ENCODE assay signal across 8 cellular contexts in the genomic region with DNA sequence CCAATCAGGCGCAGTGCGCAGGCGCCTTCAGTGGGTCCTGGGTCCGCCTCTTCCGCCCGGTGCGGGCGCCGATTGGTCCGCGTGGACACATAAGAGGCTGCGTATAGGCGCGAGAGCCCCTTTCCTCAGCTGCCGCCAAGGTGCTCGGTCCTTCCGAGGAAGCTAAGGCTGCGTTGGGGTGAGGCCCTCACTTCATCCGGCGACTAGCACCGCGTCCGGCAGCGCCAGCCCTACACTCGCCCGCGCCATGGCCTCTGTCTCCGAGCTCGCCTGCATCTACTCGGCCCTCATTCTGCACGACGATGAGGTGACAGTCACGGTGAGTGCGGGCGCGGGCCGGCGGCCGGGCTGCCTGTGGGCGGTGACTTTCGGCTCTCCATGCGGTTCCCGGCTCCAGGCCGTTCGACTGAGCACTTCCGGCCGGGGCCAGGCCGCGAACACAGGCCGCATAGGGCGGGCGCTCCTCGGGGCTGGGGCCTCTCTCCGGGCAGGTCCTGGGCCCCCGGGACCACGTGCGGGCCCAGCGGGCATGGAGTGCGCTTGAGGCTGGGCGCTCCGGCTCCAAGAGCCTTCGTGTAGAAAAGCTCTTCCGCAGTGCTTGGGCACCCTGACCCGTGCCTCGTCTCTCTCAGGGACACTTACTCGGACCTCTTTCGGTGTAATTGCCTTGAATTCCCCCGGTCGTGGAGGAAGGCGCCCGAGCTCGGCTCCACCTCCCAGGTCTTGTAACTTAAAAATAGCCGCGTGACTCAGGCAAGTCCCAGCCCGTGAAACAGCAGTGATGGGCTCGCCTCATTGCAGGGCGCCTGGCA. TPM values are rescaled to one million over a fixed set of nuclear protein-coding genes. Genes with fewer than 3 reads are reported as not detected.
DNase-seq lines count a peak whose midpoint lies in the region; ATAC-seq and TF ChIP-seq lines count a peak whose summit lies in the region.

Gene RPLP1, plus strand, starts transcription at position 117 of the 812 bp plus-strand sequence. Its CDS starts 131 bp downstream, at position 248.

- peak within 1 kb of the TSS; percentile 72 for H3K4me3 Mint-ChIP-seq in Calu3 (ENCODE audit: low read depth, unreplicated experiment)

- no peaks in the 10 kb centered on the region for H3K4me1 ChIP-seq in HUES6 (ENCODE audit: control insufficient read depth, insufficient read depth, low read length)
- peaks cover 27% of the 10 kb centered on the region for H3K4me1 ChIP-seq in OCI-LY7 (ENCODE audit: insufficient read depth, low read length, poor library complexity, severe bottlenecking)
- peaks cover 26% of the 10 kb centered on the region for H3K4me1 ChIP-seq in mucosa of descending colon (ENCODE audit: low read depth)

- H3K27ac ChIP-seq in HUES6 (ENCODE audit: low read depth, low read length): peak within 1 kb of the TSS; percentile 92
- H3K27ac ChIP-seq in OCI-LY7 (ENCODE audit: low read depth, low read length, poor library complexity, severe bottlenecking): peak within 1 kb of the TSS; percentile 92

- peaks cover 72% of the 10 kb centered on the region for H3K36me3 Mint-ChIP-seq in Calu3 (ENCODE audit: insufficient read depth, unreplicated experiment)

- no peaks in the 10 kb centered on the region for H3K27me3 ChIP-seq in HUES6 (ENCODE audit: control insufficient read depth, insufficient read depth, low read length)

- H3K4me1 Mint-ChIP-seq in Calu3 (ENCODE audit: low read depth, unreplicated experiment): peaks cover 13% of the 10 kb centered on the region

- H3K4me3 ChIP-seq in HUES6 (ENCODE audit: low read depth, low read length) (peak within 1 kb of the TSS; percentile 98), OCI-LY7 (ENCODE audit: low read depth, low read length, poor library complexity, severe bottlenecking) (peak within 1 kb of the TSS; percentile 94), epithelial cell of esophagus (ENCODE audit: low read length) (peak within 1 kb of the TSS; percentile 79), mucosa of descending colon (peak within 1 kb of the TSS; percentile 55)

- no peaks in the 10 kb centered on the region for H3K9me3 ChIP-seq in HUES6 (ENCODE audit: control insufficient read depth, insufficient read depth, low read depth, low read length)
- H3K9me3 ChIP-seq in OCI-LY7 (ENCODE audit: low read length): no peaks in the 10 kb centered on the region
- H3K9me3 ChIP-seq in mucosa of descending colon: no peaks in the 10 kb centered on the region

- peak within 1 kb of the TSS; percentile 66 for H3K27ac Mint-ChIP-seq in Calu3 (ENCODE audit: unreplicated experiment)

- POLR2A ChIA-PET in OCI-LY7 (lab: Charles Lee): interaction anchor here (0.7 to 5.0 kb wide), 9 partner anchors 10 to 1051 kb away, joined by 3 to 67 read pairs (median 6); partner anchors contain the start of gene KIF23

- peak within 1 kb of the TSS; percentile 94 for H2AFZ ChIP-seq in OCI-LY7 (ENCODE audit: low read length)

- H3K27me3 Mint-ChIP-seq in Calu3 (ENCODE audit: unreplicated experiment): no peaks in the 10 kb centered on the region

- H3K79me2 ChIP-seq in OCI-LY7 (ENCODE audit: insufficient read depth, low read depth, low read length): peaks cover 47% of the 10 kb centered on the region

- ATAC-seq in GM21423 (IDR thresholded peaks at IDR 0.05; ENCODE audit: unreplicated experiment) (peak; percentile 86), mucosa of descending colon (peak; percentile 95)

- DNase-seq in Calu3: peak; percentile 96
- DNase-seq in OCI-LY7 (ENCODE audit: low spot score): peak; percentile 98
- peak; percentile 92 for DNase-seq in activated T-cell treated with anti-CD3 and anti-CD28 coated beads for 4 hours
- peak; percentile 95 for DNase-seq in epithelial cell of esophagus (ENCODE audit: low read depth)
- DNase-seq in mucosa of descending colon: peak; percentile 97 to 98 (median 97)
- peak; percentile 89 for DNase-seq in stimulated activated CD8-positive, alpha-beta memory T cell treated with anti-CD3 and anti-CD28 coated beads, Interleukin-4, amount 100 ng/mL, for 24 hours (ENCODE audit: low read depth)

- peaks cover 48% of the 10 kb centered on the region for H4K20me1 ChIP-seq in OCI-LY7 (ENCODE audit: insufficient read depth, low read length)

- CTCF ChIA-PET in Calu3 (lab: Charles Lee) (interaction anchor here (0.7 to 3.9 kb wide), 3 partner anchors 10 to 39 kb away, joined by 3 to 31 read pairs (median 13); partner anchors contain the start of gene KIF23), OCI-LY7 (lab: Charles Lee; ENCODE audit: unreplicated experiment) (interaction anchor here (0.6 to 2.2 kb wide), 2 partner anchors 10 to 1074 kb away, joined by 3 to 12 read pairs; no protein-coding TSS in a partner anchor)

- no peaks in the 10 kb centered on the region for H3K9me2 ChIP-seq in OCI-LY7 (ENCODE audit: insufficient read depth, low read length)

- TF ChIP-seq CTCF in Calu3 (IDR thresholded peaks at IDR 0.05; ENCODE audit: unreplicated experiment) (no peak), OCI-LY7 (conservative IDR thresholded peaks at IDR 0.05; ENCODE audit: low read length) (no peak), epithelial cell of esophagus (IDR thresholded peaks at IDR 0.05; ENCODE audit: insufficient read depth, low read depth, low read length, missing control alignments) (no peak), mucosa of descending colon (IDR thresholded peaks at IDR 0.05) (no peak)

- H3K9ac ChIP-seq in HUES6 (ENCODE audit: low read length): peak within 1 kb of the TSS; percentile 96

- peak within 1 kb of the TSS; percentile 93 for H3K4me2 ChIP-seq in OCI-LY7 (ENCODE audit: low read length)

- no TSS peak for BruUV-seq in Calu3 (replicated peaks; lab: Mats Ljungman, UMichigan)
- no TSS peak for BruUV-seq in OCI-LY7 (replicated peaks; lab: Mats Ljungman, UMichigan)

- H3K9me3 Mint-ChIP-seq in Calu3 (ENCODE audit: low read depth, unreplicated experiment): no peaks in the 10 kb centered on the region

- intact Hi-C loops in Calu3 (cut with micrococcal nuclease; ENCODE audit: unreplicated experiment): loop anchor here (5.0 kb wide), 1 partner anchor 36 kb away; no protein-coding TSS in a partner anchor
- intact Hi-C loops in OCI-LY7 (cut with micrococcal nuclease; ENCODE audit: unreplicated experiment): loop anchor here (1.0 to 10.0 kb wide), 4 partner anchors 39 to 644 kb away; partner anchors contain the start of genes GLCE, KIF23 and TLE3
- intact Hi-C loops in mucosa of descending colon (cut with DNase I, micrococcal nuclease): no loop called here

- H3K36me3 ChIP-seq in HUES6 (ENCODE audit: control insufficient read depth, insufficient read depth, low read length) (peaks cover 57% of the 10 kb centered on the region), OCI-LY7 (ENCODE audit: insufficient read depth, low read length) (peaks cover 73% of the 10 kb centered on the region), mucosa of descending colon (ENCODE audit: low read depth) (no peaks in the 10 kb centered on the region)

RNA-seq across cellular contexts. Expression of gene RPLP1, which starts in this region (rescaled TPM):
- total RNA-seq in Calu3 (2022) (1,386 and 1,535 TPM in 2 replicates), OCI-LY7 (2022) (2,251 and 2,407 TPM in 2 replicates), mucosa of descending colon (1,000 to 10,000 TPM; 1,139 to 1,221 (median 1,218) TPM)
- total RNA-seq in OCI-LY7 (2014; rRNA removed; shearing (Covaris generic)): 469 and 889 TPM in 2 replicates

Comparison
In these comparisons a context has a peak if more than half of its experiments do, and no peak if none do; other contexts are left out.
1. Peak in every context shown above with its lines: DNase-seq, ATAC-seq, H3K4me3 ChIP-seq and H3K27ac ChIP-seq.
2. intact Hi-C loops: an anchor here in Calu3 (5.0 kb wide) and OCI-LY7 (1.0 to 10.0 kb wide); none called in mucosa of descending colon.